ENCODE assay signal across 14 cellular contexts in genomic region chr21:34536820-34537219, GRCh38. TPM values are rescaled to one million over a fixed set of nuclear protein-coding genes. Genes with fewer than 3 reads are reported as not detected.
DNase-seq lines count a peak whose midpoint lies in the region; FAIRE-seq lines count a peak whose summit lies in the region.
"Had no signal": no experiment of that assay in that cellular context is flagged by ENCODE, and none has a peak within 500 bp of the region (broad histone marks: within the 10 kb centered on the region; RNA-seq: fewer than 3 reads in every experiment).

No MANE protein-coding gene starts in this region.

- FAIRE-seq in small intestine (lab: Jason Lieb, UNC): no peak
- FAIRE-seq: G401.6, urothelium cell line had no signal

- H3K9me3 ChIP-seq in small intestine (ENCODE audit: control insufficient read depth, low read depth): no peaks in the 10 kb centered on the region
- H3K9me3 ChIP-seq: esophagus muscularis mucosa had no signal

- no peaks in the 10 kb centered on the region for H3K27me3 ChIP-seq in small intestine (ENCODE audit: control insufficient read depth in 2 of 2, insufficient read depth in 2 of 2, low read length in 2 of 2)
- H3K27me3 ChIP-seq: esophagus muscularis mucosa had no signal

- H3K27ac ChIP-seq in small intestine (ENCODE audit: low read depth in 1 of 2, low read length in 1 of 2): no peak overlapping the region
- H3K27ac ChIP-seq: esophagus muscularis mucosa had no signal

- no peaks in the 10 kb centered on the region for H3K4me1 ChIP-seq in small intestine (ENCODE audit: control insufficient read depth in 2 of 2, insufficient read depth in 1 of 2, low read depth in 1 of 2, low read length in 1 of 2)

- H3K4me3 ChIP-seq in small intestine (ENCODE audit: low read depth in 1 of 2, low read length in 2 of 2): no peak overlapping the region
- H3K4me3 ChIP-seq: esophagus muscularis mucosa had no signal

- DNase-seq in M059J (ENCODE audit: low read depth) (peak; percentile 92), astrocyte of the hippocampus (ENCODE audit: low read depth, low spot score) (peak; percentile 30), islet precursor cell (peak; percentile 69), small intestine (peak; percentile 13), iPS-NIHi11 (ENCODE audit: low spot score) (no peak), NCI-H345 (lab: John Stamatoyannopoulos, UW) (no peak), DMS153 (lab: John Stamatoyannopoulos, UW) (no peak)
- DNase-seq: NCI-H1417 treated with DMSO at 0.1 percent for 48 hours; NCI-H510A treated with DMSO at 0.1 percent for 48 hours; stimulated activated CD4-positive, alpha-beta T cell treated with anti-CD3 and anti-CD28 coated beads, Interleukin-2, amount 100 ng/mL, for 48 hours; T-cell had no signal

- H3K36me3 ChIP-seq in small intestine (ENCODE audit: control insufficient read depth in 2 of 2, insufficient read depth in 2 of 2, low read length in 2 of 2): no peaks in the 10 kb centered on the region
- H3K36me3 ChIP-seq: esophagus muscularis mucosa had no signal

- WGBS in small intestine, 3 donors: 20 to 39% (median 33%) methylated on average over 2 of the region's 2 CpGs

RNA-seq across cellular contexts. Expression of gene KCNE1, which starts 24.8 kb away (rescaled TPM):
- total RNA-seq in M059J (2014; rRNA removed; shearing (Covaris generic)): 0.32 TPM in 1 of 2 replicates, not detected in the other
- under 1 TPM in 1 of 3 donors, not detected in 2; 0.37 TPM for polyA plus RNA-seq in small intestine

Comparison
In these comparisons a context has a peak if more than half of its experiments do, and no peak if none do; other contexts are left out.
1. DNase-seq: peak in M059J (single experiment), astrocyte of the hippocampus (single experiment), islet precursor cell (single experiment) and small intestine (single experiment); none in iPS-NIHi11 (single experiment), NCI-H345 (single experiment) and DMS153 (single experiment).